ENCODE assay signal across 21 cellular contexts in genomic region chrX:830532-830931, GRCh38.
"Had no signal": no experiment of that assay in that cellular context is flagged by ENCODE, and none has a peak within 500 bp of the region (broad histone marks: within the 10 kb centered on the region; RNA-seq: fewer than 3 reads in every experiment).

No MANE protein-coding gene starts in this region.

- H3K36me3 ChIP-seq: heart left ventricle, neutrophil, ovary, right atrium auricular region, sigmoid colon, stomach had no signal

- ATAC-seq: heart left ventricle; naive thymus-derived CD4-positive, alpha-beta T cell; stimulated activated naive B cell treated with anti-CD40 and anti-IgM and Interleukin-4, amounts not matched to agents 10 μg/mL and 1 μg/mL and 100 μg/mL, for 72 hours had no signal

- H3K27ac Mint-ChIP-seq: naive thymus-derived CD4-positive, alpha-beta T cell; nephron progenitor cell; stimulated activated naive B cell treated with anti-CD40 and anti-IgM and Interleukin-4, amounts not matched to agents 10 μg/mL and 1 μg/mL and 100 μg/mL, for 72 hours had no signal

- H3K36me3 Mint-ChIP-seq: naive thymus-derived CD4-positive, alpha-beta T cell; stimulated activated naive B cell treated with anti-CD40 and anti-IgM and Interleukin-4, amounts not matched to agents 10 μg/mL and 1 μg/mL and 100 μg/mL, for 72 hours had no signal

- H3K27me3 ChIP-seq: heart left ventricle, neutrophil, ovary, right atrium auricular region, sigmoid colon, stomach had no signal

- DNase-seq: cortex of kidney; dorsolateral prefrontal cortex; effector CD8-positive, alpha-beta T cell; foreskin melanocyte; heart left ventricle; hippocampal formation; kidney glomerular epithelial cell; mesendoderm; naive thymus-derived CD4-positive, alpha-beta T cell; nephron progenitor cell; ovary; sigmoid colon; stimulated activated CD4-positive, alpha-beta T cell treated with anti-CD3 and anti-CD28 coated beads, Interleukin-2, amount 100 ng/mL, for 24 hours; stimulated activated CD4-positive, alpha-beta T cell treated with anti-CD3 and anti-CD28 coated beads, Interleukin-4, amount 100 ng/mL, for 4 hours; stimulated activated naive B cell treated with anti-CD40 and anti-IgM and Interleukin-4, amounts not matched to agents 10 μg/mL and 1 μg/mL and 100 μg/mL, for 72 hours; stomach; substantia nigra; trophoblast cell had no signal

- H3K4me3 ChIP-seq: dorsolateral prefrontal cortex, heart left ventricle, ovary, right atrium auricular region, sigmoid colon, skin epidermis, stomach had no signal

- H3K27me3 Mint-ChIP-seq: naive thymus-derived CD4-positive, alpha-beta T cell; stimulated activated naive B cell treated with anti-CD40 and anti-IgM and Interleukin-4, amounts not matched to agents 10 μg/mL and 1 μg/mL and 100 μg/mL, for 72 hours had no signal

- H3K9me3 Mint-ChIP-seq: stimulated activated naive B cell treated with anti-CD40 and anti-IgM and Interleukin-4, amounts not matched to agents 10 μg/mL and 1 μg/mL and 100 μg/mL, for 72 hours had no signal

- H3K4me1 Mint-ChIP-seq: stimulated activated naive B cell treated with anti-CD40 and anti-IgM and Interleukin-4, amounts not matched to agents 10 μg/mL and 1 μg/mL and 100 μg/mL, for 72 hours had no signal

- H3K9me3 ChIP-seq: neutrophil, ovary had no signal

- H3K4me1 ChIP-seq: heart left ventricle, right atrium auricular region, stomach had no signal

- H3K4me3 Mint-ChIP-seq: naive thymus-derived CD4-positive, alpha-beta T cell; nephron progenitor cell; stimulated activated naive B cell treated with anti-CD40 and anti-IgM and Interleukin-4, amounts not matched to agents 10 μg/mL and 1 μg/mL and 100 μg/mL, for 72 hours had no signal

- H3K27ac ChIP-seq: dorsolateral prefrontal cortex, heart left ventricle, neutrophil, ovary, right atrium auricular region, sigmoid colon, skin epidermis, stomach had no signal
